Comparison of ENCODE assay signal across 1 cellular context in the genomic region with DNA sequence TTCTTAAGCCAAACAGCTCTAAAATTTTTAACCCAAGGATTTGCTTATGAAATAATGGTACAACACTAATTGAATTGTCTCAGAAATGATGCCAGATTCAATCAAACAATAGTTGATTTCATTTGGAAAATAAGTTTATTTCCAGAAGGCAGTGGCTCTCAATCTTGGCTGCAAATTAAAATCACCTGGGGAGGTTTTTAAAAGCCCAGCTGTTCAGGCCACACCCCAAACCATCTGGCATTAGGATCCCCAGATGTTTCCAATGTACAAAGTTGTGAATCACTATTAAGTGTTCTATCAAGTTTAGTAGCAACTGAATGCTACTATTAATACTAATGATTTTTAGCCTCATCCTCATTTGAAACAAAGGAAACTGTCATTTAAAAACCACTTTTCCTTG.
TF ChIP-seq lines count a peak whose summit lies in the region.

No MANE protein-coding gene starts in this region.

TF ChIP-seq in HepG2, 621 proteins besides CTCF, POLR2A, EP300 and RAD21:
- TF ChIP-seq ATAD3A (CRISPR knock-in tag; IDR thresholded peaks at IDR 0.05) (no peak), NFE2 (CRISPR knock-in tag; IDR thresholded peaks at IDR 0.05) (no peak), PCBP1 (IDR thresholded peaks at IDR 0.05; ENCODE audit: borderline replicate concordance, low read depth, low read length) (no peak)
- TF ChIP-seq, protein P1, sequence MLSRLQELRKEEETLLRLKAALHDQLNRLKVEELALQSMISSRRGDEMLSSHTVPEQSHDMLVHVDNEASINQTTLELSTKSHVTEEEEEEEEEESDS (CRISPR knock-in tag; IDR thresholded peaks at IDR 0.05; ENCODE audit: borderline replicate concordance): no peak
